Comparison of ENCODE assay signal across 27 cellular contexts in the genomic region with DNA sequence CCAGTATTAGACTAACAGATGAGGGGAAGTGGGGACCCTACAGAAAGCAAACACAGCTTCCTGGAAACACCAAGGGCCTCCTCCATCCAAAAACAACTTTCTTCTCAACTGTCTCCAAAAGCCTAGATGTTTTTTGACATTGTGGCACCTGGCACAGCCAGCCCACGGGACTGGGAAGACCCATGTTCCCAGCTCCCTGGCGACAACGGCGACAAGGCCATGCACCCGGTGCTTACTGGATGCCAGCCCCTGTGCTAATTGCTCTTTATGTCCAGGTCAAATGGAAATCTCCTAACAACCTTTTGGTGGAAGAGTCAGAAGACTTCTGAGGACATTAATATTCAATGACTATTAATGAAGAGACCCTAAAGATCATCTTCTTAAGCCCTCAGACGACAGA. TPM values are rescaled to one million over a fixed set of nuclear protein-coding genes. Genes with fewer than 3 reads are reported as not detected.
"Had no signal": no experiment of that assay in that cellular context is flagged by ENCODE, and none has a peak within 500 bp of the region (broad histone marks: within the 10 kb centered on the region; RNA-seq: fewer than 3 reads in every experiment).

No MANE protein-coding gene starts in this region.

- H3K4me3 Mint-ChIP-seq: activated CD8-positive, alpha-beta T cell treated with anti-CD3 and anti-CD28 coated beads for 36 hours; activated naive CD4-positive, alpha-beta T cell treated with anti-CD3 and anti-CD28 coated beads, Interleukin-2, amount 50 U/mL, for 24 hours; activated naive CD8-positive, alpha-beta T cell treated with anti-CD3 and anti-CD28 coated beads, Interleukin-2, amount 50 U/mL, for 24 hours; naive thymus-derived CD8-positive, alpha-beta T cell; stimulated activated effector memory CD8-positive, alpha-beta T cell treated with anti-CD3 and anti-CD28 coated beads, Interleukin-12 subunit alpha, Interleukin-12 subunit beta, amount 100 ng/mL, for 72 hours; stimulated activated naive CD8-positive, alpha-beta T cell treated with anti-CD3 and anti-CD28 coated beads, Interleukin-15, Interleukin-2, amounts not matched to agents 100 ng/mL and 50 ng/mL, for 24 hours; T-helper 17 cell had no signal

- H3K27me3 ChIP-seq: foreskin keratinocyte, thyroid gland had no signal

- H3K36me3 ChIP-seq: esophagus muscularis mucosa, heart right ventricle, thyroid gland, upper lobe of right lung had no signal

- H3K4me3 ChIP-seq: coronary artery, esophagus muscularis mucosa, heart right ventricle, thyroid gland, upper lobe of right lung had no signal

- H3K4me1 ChIP-seq: heart right ventricle, parathyroid adenoma, upper lobe of right lung had no signal

- H3K4me1 Mint-ChIP-seq: activated naive CD4-positive, alpha-beta T cell treated with anti-CD3 and anti-CD28 coated beads, Interleukin-2, amount 50 U/mL, for 24 hours; activated naive CD8-positive, alpha-beta T cell treated with anti-CD3 and anti-CD28 coated beads, Interleukin-2, amount 50 U/mL, for 24 hours; naive thymus-derived CD8-positive, alpha-beta T cell; stimulated activated effector memory CD8-positive, alpha-beta T cell treated with anti-CD3 and anti-CD28 coated beads, Interleukin-12 subunit alpha, Interleukin-12 subunit beta, amount 100 ng/mL, for 72 hours; T-helper 17 cell had no signal

- ATAC-seq: activated CD8-positive, alpha-beta T cell treated with anti-CD3 and anti-CD28 coated beads for 36 hours; activated naive CD8-positive, alpha-beta T cell treated with anti-CD3 and anti-CD28 coated beads, Interleukin-2, amount 50 U/mL, for 24 hours; foreskin keratinocyte; heart right ventricle; left colon; naive thymus-derived CD8-positive, alpha-beta T cell; right cardiac atrium; SK-N-SH treated with all-trans-retinoic acid at 6 μM for 48 hours; stimulated activated effector memory CD8-positive, alpha-beta T cell treated with anti-CD3 and anti-CD28 coated beads, Interleukin-12 subunit alpha, Interleukin-12 subunit beta, amount 100 ng/mL, for 72 hours; T-helper 17 cell; upper lobe of right lung had no signal

- H3K27ac ChIP-seq: coronary artery, heart right ventricle, parathyroid adenoma, thyroid gland, upper lobe of right lung had no signal

- DNase-seq: activated CD4-positive, alpha-beta T cell treated with anti-CD3 and anti-CD28 coated beads for 1 hour; activated CD4-positive, alpha-beta T cell treated with anti-CD3 and anti-CD28 coated beads, Interleukin-2, amount 50 U/mL, for 1 hour; activated CD8-positive, alpha-beta T cell treated with anti-CD3 and anti-CD28 coated beads for 36 hours; activated naive CD8-positive, alpha-beta T cell treated with anti-CD3 and anti-CD28 coated beads, Interleukin-2, amount 50 U/mL, for 24 hours; activated T-cell treated with anti-CD3 and anti-CD28 coated beads, Interleukin-2, amount 50 U/mL, for 48 hours; cerebellar nuclear complex; foreskin keratinocyte; heart right ventricle; left colon; midbrain; naive thymus-derived CD8-positive, alpha-beta T cell; occipital lobe; right cardiac atrium; stimulated activated CD4-positive, alpha-beta T cell treated with anti-CD3 and anti-CD28 coated beads, Interleukin-12 subunit alpha, Interleukin-12 subunit beta, amount 100 ng/mL, for 4 hours; stimulated activated CD4-positive, alpha-beta T cell treated with anti-CD3 and anti-CD28 coated beads, Interleukin-4, amount 100 ng/mL, for 24 hours; T-helper 17 cell; T1000; thyroid gland had no signal

- H3K36me3 Mint-ChIP-seq: activated naive CD4-positive, alpha-beta T cell treated with anti-CD3 and anti-CD28 coated beads, Interleukin-2, amount 50 U/mL, for 24 hours; stimulated activated effector memory CD8-positive, alpha-beta T cell treated with anti-CD3 and anti-CD28 coated beads, Interleukin-12 subunit alpha, Interleukin-12 subunit beta, amount 100 ng/mL, for 72 hours had no signal

- H3K9ac ChIP-seq: parathyroid adenoma had no signal

- H3K27ac Mint-ChIP-seq: activated CD8-positive, alpha-beta T cell treated with anti-CD3 and anti-CD28 coated beads for 36 hours; activated naive CD4-positive, alpha-beta T cell treated with anti-CD3 and anti-CD28 coated beads, Interleukin-2, amount 50 U/mL, for 24 hours; activated naive CD8-positive, alpha-beta T cell treated with anti-CD3 and anti-CD28 coated beads, Interleukin-2, amount 50 U/mL, for 24 hours; activated T-helper 2 cell treated with anti-CD3 and anti-CD28 coated beads, Interferon-gamma antibody, Interleukin-2, Interleukin-4, amounts not matched to agents 10 μg/mL and 5 μg/mL and 100 μg/mL, durations not matched to agents 14 hours and 24 hours and 36 hours; naive thymus-derived CD8-positive, alpha-beta T cell; stimulated activated effector memory CD8-positive, alpha-beta T cell treated with anti-CD3 and anti-CD28 coated beads, Interleukin-12 subunit alpha, Interleukin-12 subunit beta, amount 100 ng/mL, for 72 hours; stimulated activated naive CD8-positive, alpha-beta T cell treated with anti-CD3 and anti-CD28 coated beads, Interleukin-15, Interleukin-2, amounts not matched to agents 100 ng/mL and 50 ng/mL, for 24 hours; T-helper 17 cell had no signal

- H3K9me3 ChIP-seq: esophagus muscularis mucosa, thyroid gland, upper lobe of right lung had no signal

- H3K9me3 Mint-ChIP-seq: activated CD8-positive, alpha-beta T cell treated with anti-CD3 and anti-CD28 coated beads for 36 hours; activated naive CD4-positive, alpha-beta T cell treated with anti-CD3 and anti-CD28 coated beads, Interleukin-2, amount 50 U/mL, for 24 hours; activated naive CD8-positive, alpha-beta T cell treated with anti-CD3 and anti-CD28 coated beads, Interleukin-2, amount 50 U/mL, for 24 hours; activated T-helper 2 cell treated with anti-CD3 and anti-CD28 coated beads, Interferon-gamma antibody, Interleukin-2, Interleukin-4, amounts not matched to agents 10 μg/mL and 5 μg/mL and 100 μg/mL, durations not matched to agents 14 hours and 24 hours and 36 hours had no signal

RNA-seq across cellular contexts. Expression of a gene that starts 7.1 kb away (rescaled TPM):
- total RNA-seq: activated CD8-positive, alpha-beta T cell treated with anti-CD3 and anti-CD28 coated beads for 36 hours; activated T-helper 2 cell treated with anti-CD3 and anti-CD28 coated beads, Interferon-gamma antibody, Interleukin-2, Interleukin-4, amounts not matched to agents 10 μg/mL and 5 μg/mL and 100 μg/mL, durations not matched to agents 14 hours and 24 hours and 36 hours; naive thymus-derived CD8-positive, alpha-beta T cell had no signal
